Comparison of ENCODE assay signal across 8 cellular contexts in genomic region chr12:109097435-109098141, GRCh38. TPM values are rescaled to one million over a fixed set of nuclear protein-coding genes. Genes with fewer than 3 reads are reported as not detected.
DNase-seq lines count a peak whose midpoint lies in the region; ATAC-seq, FAIRE-seq and TF ChIP-seq lines count a peak whose summit lies in the region.

TSS of gene UNG (plus strand) at chr12:109097597. CDS start at chr12:109097680, 83 bp downstream.

- intact Hi-C loops in gastrocnemius medialis (cut with DNase I; ENCODE audit: low total_unique reads) = loop anchor here (5.0 kb wide), 2 partner anchors 240 to 365 kb away; partner anchors contain the start of genes CORO1C and SSH1

- TF ChIP-seq POLR2A in gastrocnemius medialis (IDR thresholded peaks at IDR 0.05) = no peak

- ATAC-seq in GM18867 (IDR thresholded peaks at IDR 0.05; ENCODE audit: unreplicated experiment) (peak; percentile 89), HG03097 (IDR thresholded peaks at IDR 0.05; ENCODE audit: low FRiP score, unreplicated experiment) (peak; percentile 71), gastrocnemius medialis (peak; percentile 89 to 90)

- peaks cover 38% of the 10 kb centered on the region for H3K4me1 Mint-ChIP-seq in brain

- no peaks in the 10 kb centered on the region for H3K27me3 ChIP-seq in gastrocnemius medialis

- H3K4me3 ChIP-seq in iPS-11a (ENCODE audit: low read depth, low read length) (peak within 1 kb of the TSS; percentile 76), gastrocnemius medialis (peak within 1 kb of the TSS; percentile 84 to 97 (median 90))

- in situ Hi-C loops in gastrocnemius medialis (cut with MboI; ENCODE audit: low sequenced_read_pairs in 4 of 4) = loop anchor here (10.0 to 25.0 kb wide), 4 partner anchors 435 to 535 kb away; partner anchors contain the start of genes ISCU (in 4 of the 4), SART3 (in 4 of the 4) and SELPLG (in 2 of the 4)

- H3K27me3 Mint-ChIP-seq in brain = peaks cover 11% of the 10 kb centered on the region

- no peaks in the 10 kb centered on the region for H3K9me3 ChIP-seq in gastrocnemius medialis

- peaks cover 0 to 3% (median 0%) of the 10 kb centered on the region in 5 experiments for H3K9me3 Mint-ChIP-seq in brain

- TF ChIP-seq CTCF in brain (conservative IDR thresholded peaks at IDR 0.05) (no peak), gastrocnemius medialis (IDR thresholded peaks at IDR 0.05 in 4 of 5, conservative IDR thresholded peaks at IDR 0.05 in 1 of 5) (no peak)

- peaks cover 0 to 20% of the 10 kb centered on the region in 2 donors for H3K36me3 ChIP-seq in gastrocnemius medialis

- peaks cover 31% of the 10 kb centered on the region for H3K36me3 Mint-ChIP-seq in brain

- peaks cover 26% of the 10 kb centered on the region in 2 donors for H3K4me1 ChIP-seq in gastrocnemius medialis

- peak within 1 kb of the TSS; percentile 91 to 97 (median 94) for H3K4me3 Mint-ChIP-seq in brain

- peak; percentile 57 for FAIRE-seq in A204.1 (lab: Jason Lieb, UNC)

- H3K27ac Mint-ChIP-seq in brain = peak within 1 kb of the TSS; percentile 65 to 96 (median 90)

- DNase-seq in NCI-H2171 (lab: John Stamatoyannopoulos, UW) (peak; percentile 98), UCSD-AML1 (lab: John Stamatoyannopoulos, UW; ENCODE audit: unreplicated experiment) (peak; percentile 95), gastrocnemius medialis (peak; percentile 96 to 97)

- peak within 1 kb of the TSS; percentile 86 to 98 (median 96) for H3K27ac ChIP-seq in gastrocnemius medialis

RNA-seq across cellular contexts. Expression of gene UNG, which starts in this region (rescaled TPM):
- 68.8 TPM for polyA plus RNA-seq in brain (ENCODE audit: insufficient read depth, low read depth, low replicate concordance)
- total RNA-seq in gastrocnemius medialis = 10 to 100 TPM; 38.7 to 45.3 (median 42.3) TPM

Comparison
In these comparisons a context has a peak if more than half of its experiments do, and no peak if none do; other contexts are left out.
1. Peak in every context shown above with its lines: DNase-seq, ATAC-seq, H3K4me3 ChIP-seq and H3K27ac ChIP-seq.